ENCODE assay signal across 33 cellular contexts in genomic region chr2:194253528-194254259, GRCh38.
"Had no signal": no experiment of that assay in that cellular context is flagged by ENCODE, and none has a peak within 500 bp of the region (broad histone marks: within the 10 kb centered on the region; RNA-seq: fewer than 3 reads in every experiment).

No MANE protein-coding gene starts in this region.

- H3K4me1 ChIP-seq: gastrocnemius medialis, parathyroid adenoma, right atrium auricular region had no signal

- H3K27me3 ChIP-seq: brain microvascular endothelial cell, gastrocnemius medialis, right atrium auricular region had no signal

- H3K27me3 Mint-ChIP-seq: activated CD4-positive, alpha-beta memory T cell treated with anti-CD3 and anti-CD28 coated beads, Interleukin-2, amount 10 ng/mL, durations not matched to agents 7 days and 5 days; activated CD4-positive, alpha-beta T cell treated with anti-CD3 and anti-CD28 coated beads, Interleukin-2, amount 10 ng/mL, durations not matched to agents 24 days and 14 days; activated T-helper 17 cell treated with anti-CD3 and anti-CD28 coated beads, Interleukin-2, amount 50 U/mL, for 72 hours; effector memory CD8-positive, alpha-beta T cell; naive thymus-derived CD8-positive, alpha-beta T cell; T-helper 17 cell had no signal

- ATAC-seq: activated T-cell treated with anti-CD3 and anti-CD28 coated beads, Interleukin-2, amount 50 U/mL, for 4 hours; activated T-helper 17 cell treated with anti-CD3 and anti-CD28 coated beads, Interleukin-2, amount 50 U/mL, for 72 hours; effector memory CD8-positive, alpha-beta T cell; gastrocnemius medialis; naive thymus-derived CD8-positive, alpha-beta T cell; T-helper 17 cell had no signal

- H3K4me3 ChIP-seq: gastrocnemius medialis, right atrium auricular region, smooth muscle cell, thoracic aorta had no signal

- DNase-seq: activated CD4-positive, alpha-beta memory T cell treated with anti-CD3 and anti-CD28 coated beads, Interleukin-2, amount 10 ng/mL, durations not matched to agents 7 days and 5 days; activated CD4-positive, alpha-beta T cell treated with anti-CD3 and anti-CD28 coated beads, Interleukin-2, amount 10 ng/mL, durations not matched to agents 24 days and 14 days; activated CD4-positive, CD25-positive, alpha-beta regulatory T cell treated with anti-CD3 and anti-CD28 coated beads, Interleukin-2, amount 50 U/mL, for 72 hours; activated CD8-positive, alpha-beta memory T cell treated with anti-CD3 and anti-CD28 coated beads, Interleukin-2, amount 50 U/mL, for 48 hours; activated gamma-delta T cell treated with Interleukin-2 at 50 U/mL for 16 hours; activated naive CD4-positive, alpha-beta T cell treated with anti-CD3 and anti-CD28 coated beads, Interleukin-2, amount 50 U/mL, for 16 hours; activated T-cell treated with anti-CD3 and anti-CD28 coated beads, Interleukin-2, amount 50 U/mL, for 4 hours; amniotic stem cell; brain microvascular endothelial cell; cortex of kidney; effector memory CD8-positive, alpha-beta T cell; erythroblast; gastrocnemius medialis; hippocampal formation; immature natural killer cell; midbrain; naive thymus-derived CD8-positive, alpha-beta T cell; nucleus accumbens; stimulated activated CD4-positive, alpha-beta T cell treated with anti-CD3 and anti-CD28 coated beads, Interleukin-15, amount 100 ng/mL, for 24 hours; stimulated activated CD4-positive, alpha-beta T cell treated with anti-CD3 and anti-CD28 coated beads, Interleukin-2, amount 100 ng/mL, for 24 hours; stimulated activated naive CD4-positive, alpha-beta T cell treated with Interleukin-2 at 50 U/mL for 16 hours; T-helper 17 cell; T1000; trophoblast cell had no signal

- H3K9me3 ChIP-seq: gastrocnemius medialis, right atrium auricular region, thoracic aorta had no signal

- H3K36me3 Mint-ChIP-seq: memory B cell; naive thymus-derived CD8-positive, alpha-beta T cell had no signal

- FAIRE-seq: astrocyte, urothelium cell line had no signal

- H3K4me1 Mint-ChIP-seq: activated CD4-positive, alpha-beta memory T cell treated with anti-CD3 and anti-CD28 coated beads, Interleukin-2, amount 10 ng/mL, durations not matched to agents 7 days and 5 days; activated CD4-positive, alpha-beta T cell treated with anti-CD3 and anti-CD28 coated beads, Interleukin-2, amount 10 ng/mL, durations not matched to agents 24 days and 14 days; activated T-helper 17 cell treated with anti-CD3 and anti-CD28 coated beads, Interleukin-2, amount 50 U/mL, for 72 hours; immature natural killer cell; memory B cell; naive thymus-derived CD8-positive, alpha-beta T cell; neural crest cell; T-helper 17 cell had no signal

- H3K9me3 Mint-ChIP-seq: activated CD4-positive, alpha-beta memory T cell treated with anti-CD3 and anti-CD28 coated beads, Interleukin-2, amount 10 ng/mL, durations not matched to agents 7 days and 5 days; activated CD4-positive, alpha-beta T cell treated with anti-CD3 and anti-CD28 coated beads, Interleukin-2, amount 10 ng/mL, durations not matched to agents 24 days and 14 days; activated T-cell treated with anti-CD3 and anti-CD28 coated beads, Interleukin-2, amount 50 U/mL, for 4 hours; neural crest cell had no signal

- H3K27ac ChIP-seq: brain microvascular endothelial cell, gastrocnemius medialis, parathyroid adenoma, right atrium auricular region, thoracic aorta had no signal

- H3K36me3 ChIP-seq: brain microvascular endothelial cell, gastrocnemius medialis, right atrium auricular region, thoracic aorta had no signal

- H3K9ac ChIP-seq: parathyroid adenoma had no signal

- H3K27ac Mint-ChIP-seq: activated CD4-positive, alpha-beta memory T cell treated with anti-CD3 and anti-CD28 coated beads, Interleukin-2, amount 10 ng/mL, durations not matched to agents 7 days and 5 days; activated CD4-positive, alpha-beta T cell treated with anti-CD3 and anti-CD28 coated beads, Interleukin-2, amount 10 ng/mL, durations not matched to agents 24 days and 14 days; activated T-helper 17 cell treated with anti-CD3 and anti-CD28 coated beads, Interleukin-2, amount 50 U/mL, for 72 hours; effector memory CD8-positive, alpha-beta T cell; immature natural killer cell; memory B cell; naive thymus-derived CD8-positive, alpha-beta T cell; T-helper 17 cell had no signal

- H3K4me3 Mint-ChIP-seq: activated CD4-positive, alpha-beta memory T cell treated with anti-CD3 and anti-CD28 coated beads, Interleukin-2, amount 10 ng/mL, durations not matched to agents 7 days and 5 days; activated CD4-positive, alpha-beta T cell treated with anti-CD3 and anti-CD28 coated beads, Interleukin-2, amount 10 ng/mL, durations not matched to agents 24 days and 14 days; activated T-cell treated with anti-CD3 and anti-CD28 coated beads, Interleukin-2, amount 50 U/mL, for 4 hours; activated T-helper 17 cell treated with anti-CD3 and anti-CD28 coated beads, Interleukin-2, amount 50 U/mL, for 72 hours; effector memory CD8-positive, alpha-beta T cell; immature natural killer cell; memory B cell; naive thymus-derived CD8-positive, alpha-beta T cell; neural crest cell; T-helper 17 cell had no signal
